In the genomic region with DNA sequence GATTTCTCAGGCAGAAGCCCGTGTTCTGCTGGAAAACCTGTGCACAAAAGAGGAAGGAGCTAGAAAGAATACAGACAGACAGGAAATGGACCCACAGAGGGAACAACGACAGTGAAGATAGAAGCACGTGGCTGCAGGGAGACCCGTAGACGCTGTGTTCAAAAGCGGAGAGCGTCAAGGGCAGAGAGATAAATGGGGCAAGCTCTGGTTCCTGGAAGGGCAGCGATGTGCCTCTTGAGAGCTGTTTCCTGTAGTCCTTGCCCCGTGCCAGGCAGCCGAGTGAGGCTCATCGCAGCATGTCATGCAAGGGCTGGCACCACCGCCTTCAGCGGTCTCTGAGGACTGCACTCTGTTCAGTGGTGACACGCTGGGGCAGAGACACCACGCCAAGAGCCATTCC, we compare ENCODE assay signal across 13 cellular contexts. TPM values are rescaled to one million over a fixed set of nuclear protein-coding genes. Genes with fewer than 3 reads are reported as not detected.
A peak's percentile ranks its signal among the peaks of the same experiment; 100 is the strongest.
DNase-seq lines count a peak whose midpoint lies in the region; ATAC-seq and TF ChIP-seq lines count a peak whose summit lies in the region.
"Had no signal": no experiment of that assay in that cellular context is flagged by ENCODE, and none has a peak within 500 bp of the region (broad histone marks: within the 10 kb centered on the region; RNA-seq: fewer than 3 reads in every experiment).

No MANE protein-coding gene starts in this region.

- CTCF ChIA-PET in activated CD8-positive, alpha-beta memory T cell treated with anti-CD3 and anti-CD28 coated beads, Interleukin-2, amount 10 ng/mL, durations not matched to agents 7 days and 5 days (lab: Charles Lee), result no interaction called here

- TF ChIP-seq CTCF in vagina (IDR thresholded peaks at IDR 0.05) (no peak), sigmoid colon (IDR thresholded peaks at IDR 0.05) (no peak)

- H3K4me1 Mint-ChIP-seq in T-helper 17 cell, result peaks cover 2% of the 10 kb centered on the region
- no peaks in the 10 kb centered on the region for H3K4me1 Mint-ChIP-seq in activated CD8-positive, alpha-beta memory T cell treated with anti-CD3 and anti-CD28 coated beads, Interleukin-2, amount 10 ng/mL, durations not matched to agents 7 days and 5 days

- TF ChIP-seq EP300 in sigmoid colon (IDR thresholded peaks at IDR 0.05), result no peak

- H3K4me3 ChIP-seq in right cardiac atrium (ENCODE audit: low read length) (no peak overlapping the region), vagina (no peak overlapping the region), sigmoid colon (no peak overlapping the region)

- H3K4me1 ChIP-seq in right cardiac atrium (ENCODE audit: control insufficient read depth, insufficient read depth, low read length) (peaks cover 3% of the 10 kb centered on the region), vagina (no peaks in the 10 kb centered on the region), sigmoid colon (peaks cover 0 to 11% (median 0%) of the 10 kb centered on the region in 4 donors)
- H3K4me1 ChIP-seq: BE2C had no signal

- TF ChIP-seq POLR2A in vagina (IDR thresholded peaks at IDR 0.05) (no peak), sigmoid colon (IDR thresholded peaks at IDR 0.05) (no peak)

- no peaks in the 10 kb centered on the region for H3K9me3 Mint-ChIP-seq in activated CD8-positive, alpha-beta memory T cell treated with anti-CD3 and anti-CD28 coated beads, Interleukin-2, amount 10 ng/mL, durations not matched to agents 7 days and 5 days (ENCODE audit: low read depth)
- H3K9me3 Mint-ChIP-seq: nephron had no signal

- H3K27ac Mint-ChIP-seq in T-helper 17 cell, result no peak overlapping the region
- H3K27ac Mint-ChIP-seq in activated CD8-positive, alpha-beta memory T cell treated with anti-CD3 and anti-CD28 coated beads, Interleukin-2, amount 10 ng/mL, durations not matched to agents 7 days and 5 days, result no peak overlapping the region

- H3K27me3 ChIP-seq in right cardiac atrium (ENCODE audit: control insufficient read depth, insufficient read depth) (no peaks in the 10 kb centered on the region), vagina (no peaks in the 10 kb centered on the region), sigmoid colon (no peaks in the 10 kb centered on the region)
- H3K27me3 ChIP-seq: BE2C had no signal

- H3K36me3 ChIP-seq in vagina (no peaks in the 10 kb centered on the region), sigmoid colon (peaks cover 5 to 76% (median 20%) of the 10 kb centered on the region in 4 donors)
- H3K36me3 ChIP-seq: BE2C had no signal

- intact Hi-C loops in Right ventricle myocardium superior (cut with DNase I) (no loop called here), cardiac septum (cut with DNase I) (no loop called here), right cardiac atrium (cut with DNase I) (no loop called here), vagina (cut with DNase I) (no loop called here), sigmoid colon (cut with DNase I) (no loop called here)

- no peak for DNase-seq in Right ventricle myocardium superior
- no peak for DNase-seq in cardiac septum (ENCODE audit: low spot score)
- DNase-seq in T-helper 17 cell, result no peak
- DNase-seq in right cardiac atrium, result peak; percentile 23 to 65 (median 57)
- DNase-seq in vagina (ENCODE audit: extremely low spot score in 2 of 2), result no peak
- no peak for DNase-seq in NCI-H526 treated with DMSO at 0.1 percent for 48 hours (lab: John Stamatoyannopoulos, UW)
- DNase-seq in activated CD8-positive, alpha-beta memory T cell treated with anti-CD3 and anti-CD28 coated beads, Interleukin-2, amount 10 ng/mL, durations not matched to agents 7 days and 5 days, result no peak
- DNase-seq in sigmoid colon, result no peak
- DNase-seq: activated CD4-positive, CD25-positive, alpha-beta regulatory T cell treated with anti-CD3 and anti-CD28 coated beads, Interleukin-2, amount 50 U/mL, for 72 hours; BE2C; GOT3; NCI-H82 had no signal

- WGBS in right cardiac atrium, result 53% methylated on average over 15 of the region's 15 CpGs
- WGBS in sigmoid colon, 2 donors, result 50 to 82% methylated on average over 15 of the region's 15 CpGs

- H3K9me3 ChIP-seq in T-helper 17 cell (ENCODE audit: control insufficient read depth, low read length, poor library complexity, severe bottlenecking), result no peaks in the 10 kb centered on the region
- H3K9me3 ChIP-seq in right cardiac atrium (ENCODE audit: control insufficient read depth, low read length), result no peaks in the 10 kb centered on the region
- no peaks in the 10 kb centered on the region for H3K9me3 ChIP-seq in vagina
- no peaks in the 10 kb centered on the region for H3K9me3 ChIP-seq in sigmoid colon
- H3K9me3 ChIP-seq: BE2C had no signal

- H3K27me3 Mint-ChIP-seq in T-helper 17 cell, result no peaks in the 10 kb centered on the region
- H3K27me3 Mint-ChIP-seq in activated CD8-positive, alpha-beta memory T cell treated with anti-CD3 and anti-CD28 coated beads, Interleukin-2, amount 10 ng/mL, durations not matched to agents 7 days and 5 days, result no peaks in the 10 kb centered on the region

- ATAC-seq in Right ventricle myocardium superior (ENCODE audit: poor library complexity) (peak; percentile 53), T-helper 17 cell (no peak), right cardiac atrium (peak; percentile 60 to 77)
- no peak for ATAC-seq in activated CD8-positive, alpha-beta memory T cell treated with anti-CD3 and anti-CD28 coated beads, Interleukin-2, amount 10 ng/mL, durations not matched to agents 7 days and 5 days

- H3K27ac ChIP-seq in right cardiac atrium (ENCODE audit: low read length), result peak overlapping the region; percentile 15
- peak overlapping the region; percentile 20 for H3K27ac ChIP-seq in vagina
- no peak overlapping the region for H3K27ac ChIP-seq in sigmoid colon

- peak overlapping the region; percentile 7 for H3K4me3 Mint-ChIP-seq in T-helper 17 cell
- no peak overlapping the region for H3K4me3 Mint-ChIP-seq in activated CD8-positive, alpha-beta memory T cell treated with anti-CD3 and anti-CD28 coated beads, Interleukin-2, amount 10 ng/mL, durations not matched to agents 7 days and 5 days
- H3K4me3 Mint-ChIP-seq: nephron had no signal

- peaks cover 13% of the 10 kb centered on the region for H3K36me3 Mint-ChIP-seq in T-helper 17 cell (ENCODE audit: low read depth)
- H3K36me3 Mint-ChIP-seq in activated CD8-positive, alpha-beta memory T cell treated with anti-CD3 and anti-CD28 coated beads, Interleukin-2, amount 10 ng/mL, durations not matched to agents 7 days and 5 days, result peaks cover 12% of the 10 kb centered on the region

RNA-seq across cellular contexts. Expression of a gene that starts 43.6 kb away (rescaled TPM):
- total RNA-seq in Right ventricle myocardium superior, result not detected
- total RNA-seq in cardiac septum, result not detected
- not detected for total RNA-seq in T-helper 17 cell
- not detected for total RNA-seq in right cardiac atrium
- not detected for polyA plus RNA-seq in right cardiac atrium
- total RNA-seq in vagina, result not detected
- not detected for total RNA-seq in activated CD8-positive, alpha-beta memory T cell treated with anti-CD3 and anti-CD28 coated beads, Interleukin-2, amount 10 ng/mL, durations not matched to agents 7 days and 5 days
- 1 to 10 TPM in 1 of 4 donors, not detected in 3; 1.1 TPM for total RNA-seq in sigmoid colon
- not detected for polyA plus RNA-seq in sigmoid colon

Comparison
In these comparisons a context has a peak if more than half of its experiments do, and no peak if none do; other contexts are left out.
1. DNase-seq: peak in right cardiac atrium (3 of 3); none in Right ventricle myocardium superior (single experiment), cardiac septum (single experiment), T-helper 17 cell (0 of 3), vagina (0 of 2), NCI-H526 treated with DMSO at 0.1 percent for 48 hours (single experiment), activated CD8-positive, alpha-beta memory T cell treated with anti-CD3 and anti-CD28 coated beads, Interleukin-2, amount 10 ng/mL, durations not matched to agents 7 days and 5 days (single experiment) and sigmoid colon (single experiment).
2. ATAC-seq: peak in Right ventricle myocardium superior (single experiment) and right cardiac atrium (2 of 2); none in T-helper 17 cell (single experiment) and activated CD8-positive, alpha-beta memory T cell treated with anti-CD3 and anti-CD28 coated beads, Interleukin-2, amount 10 ng/mL, durations not matched to agents 7 days and 5 days (single experiment).
3. H3K27ac ChIP-seq: peak in right cardiac atrium (single experiment) and vagina (single experiment); none in sigmoid colon (0 of 4).